In genomic region chr2:144374163-144374661, GRCh38 we compare ENCODE assay signal across 1 cellular context.
TF ChIP-seq lines count a peak whose summit lies in the region.

No MANE protein-coding gene starts in this region.

TF ChIP-seq in GM23338, 12 proteins besides CTCF, POLR2A, EP300 and RAD21 (continued from another document):
- TF ChIP-seq, protein P1, sequence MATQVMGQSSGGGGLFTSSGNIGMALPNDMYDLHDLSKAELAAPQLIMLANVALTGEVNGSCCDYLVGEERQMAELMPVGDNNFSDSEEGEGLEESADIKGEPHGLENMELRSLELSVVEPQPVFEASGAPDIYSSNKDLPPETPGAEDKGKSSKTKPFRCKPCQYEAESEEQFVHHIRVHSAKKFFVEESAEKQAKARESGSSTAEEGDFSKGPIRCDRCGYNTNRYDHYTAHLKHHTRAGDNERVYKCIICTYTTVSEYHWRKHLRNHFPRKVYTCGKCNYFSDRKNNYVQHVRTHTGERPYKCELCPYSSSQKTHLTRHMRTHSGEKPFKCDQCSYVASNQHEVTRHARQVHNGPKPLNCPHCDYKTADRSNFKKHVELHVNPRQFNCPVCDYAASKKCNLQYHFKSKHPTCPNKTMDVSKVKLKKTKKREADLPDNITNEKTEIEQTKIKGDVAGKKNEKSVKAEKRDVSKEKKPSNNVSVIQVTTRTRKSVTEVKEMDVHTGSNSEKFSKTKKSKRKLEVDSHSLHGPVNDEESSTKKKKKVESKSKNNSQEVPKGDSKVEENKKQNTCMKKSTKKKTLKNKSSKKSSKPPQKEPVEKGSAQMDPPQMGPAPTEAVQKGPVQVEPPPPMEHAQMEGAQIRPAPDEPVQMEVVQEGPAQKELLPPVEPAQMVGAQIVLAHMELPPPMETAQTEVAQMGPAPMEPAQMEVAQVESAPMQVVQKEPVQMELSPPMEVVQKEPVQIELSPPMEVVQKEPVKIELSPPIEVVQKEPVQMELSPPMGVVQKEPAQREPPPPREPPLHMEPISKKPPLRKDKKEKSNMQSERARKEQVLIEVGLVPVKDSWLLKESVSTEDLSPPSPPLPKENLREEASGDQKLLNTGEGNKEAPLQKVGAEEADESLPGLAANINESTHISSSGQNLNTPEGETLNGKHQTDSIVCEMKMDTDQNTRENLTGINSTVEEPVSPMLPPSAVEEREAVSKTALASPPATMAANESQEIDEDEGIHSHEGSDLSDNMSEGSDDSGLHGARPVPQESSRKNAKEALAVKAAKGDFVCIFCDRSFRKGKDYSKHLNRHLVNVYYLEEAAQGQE (IDR thresholded peaks at IDR 0.05; ENCODE audit: unreplicated experiment), result no peak
- no peak for TF ChIP-seq CREB1 (CRISPR knock-in tag; IDR thresholded peaks at IDR 0.05; ENCODE audit: low read depth)
- TF ChIP-seq EZH2phosphoT487 (IDR thresholded peaks at IDR 0.05; ENCODE audit: unreplicated experiment), result no peak
